In the genomic region with DNA sequence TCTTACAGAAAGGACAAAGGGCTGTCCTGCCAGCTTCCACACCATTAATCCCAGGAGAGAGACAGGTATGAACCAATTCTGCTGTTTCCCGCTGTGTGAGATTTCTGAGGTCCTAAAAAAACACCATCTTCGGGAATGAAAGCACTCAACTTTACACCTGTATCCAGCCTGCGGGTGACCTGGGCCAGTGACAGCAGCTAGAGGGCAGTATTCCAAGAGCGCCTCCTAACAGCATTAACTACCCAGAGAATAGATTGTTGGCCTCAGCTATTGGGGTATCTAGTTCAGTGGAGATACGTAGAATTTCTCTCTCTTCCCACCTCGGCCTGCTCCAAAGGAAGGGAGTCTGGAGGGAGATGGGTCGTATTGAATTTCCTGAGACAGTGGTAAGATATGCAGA, we compare ENCODE assay signal across 12 cellular contexts. TPM values are rescaled to one million over a fixed set of nuclear protein-coding genes. Genes with fewer than 3 reads are reported as not detected.
DNase-seq lines count a peak whose midpoint lies in the region; ATAC-seq and TF ChIP-seq lines count a peak whose summit lies in the region.
"Had no signal": no experiment of that assay in that cellular context is flagged by ENCODE, and none has a peak within 500 bp of the region (broad histone marks: within the 10 kb centered on the region; RNA-seq: fewer than 3 reads in every experiment).

No MANE protein-coding gene starts in this region.

- H3K4me3 ChIP-seq in AG04450 (ENCODE audit: low read depth, low read length) (no peak overlapping the region), GM12875 (ENCODE audit: low read depth, low read length) (no peak overlapping the region), iPS DF 6.9 (ENCODE audit: low read length) (no peak overlapping the region)

- WGBS in iPS DF 6.9 (ENCODE audit: insufficient coverage, insufficient read length), result no CpG with 5 or more reads among the region's 7 CpGs

- DNase-seq in AG04450 (ENCODE audit: low read depth, low spot score) (no peak), iPS DF 6.9 (ENCODE audit: low read depth, low spot score) (peak; percentile 39), GF-D8 (lab: John Stamatoyannopoulos, UW) (no peak), NCI-H1105 (lab: John Stamatoyannopoulos, UW) (no peak)
- DNase-seq: activated gamma-delta T cell, EL, NCI-H1436 treated with DMSO at 0.1 percent for 48 hours, T-helper 17 cell had no signal

- POLR2A ChIA-PET in AG04450 (lab: Yijun Ruan, JAX), result no interaction called here

- H3K27me3 ChIP-seq in AG04450 (ENCODE audit: control insufficient read depth, insufficient read depth, low read length) (no peaks in the 10 kb centered on the region), iPS DF 6.9 (ENCODE audit: control insufficient read depth, insufficient read depth, low read length) (no peaks in the 10 kb centered on the region)

- no peaks in the 10 kb centered on the region for H3K9me3 ChIP-seq in AG04450 (ENCODE audit: control insufficient read depth, insufficient read depth, low read length)
- H3K9me3 ChIP-seq in iPS DF 6.9 (ENCODE audit: control insufficient read depth, insufficient read depth, low read length), result no peaks in the 10 kb centered on the region

- ATAC-seq in GM19455 (IDR thresholded peaks at IDR 0.05; ENCODE audit: unreplicated experiment) (no peak), GM21515 (IDR thresholded peaks at IDR 0.05; ENCODE audit: unreplicated experiment) (no peak)
- ATAC-seq: T-helper 17 cell had no signal

- TF ChIP-seq CTCF in AG04450 (IDR thresholded peaks at IDR 0.05; ENCODE audit: low read depth, low read length) (peak; percentile 49), GM12875 (IDR thresholded peaks at IDR 0.05; ENCODE audit: borderline replicate concordance, insufficient read depth, low read depth, low read length) (peak; percentile 42), VCaP (conservative IDR thresholded peaks at IDR 0.05) (peak; percentile 54)

- H3K4me1 ChIP-seq in iPS DF 6.9 (ENCODE audit: control insufficient read depth, insufficient read depth, low read length), result peaks cover 4% of the 10 kb centered on the region; the same call in 1 of the 2 replicates

- CTCF ChIA-PET in AG04450 (lab: Charles Lee), result interaction anchor here (0.6 to 3.0 kb wide), 4 partner anchors 10 to 192 kb away, joined by 4 to 13 read pairs (median 5); no protein-coding TSS in a partner anchor

- H3K36me3 ChIP-seq in iPS DF 6.9 (ENCODE audit: control insufficient read depth, insufficient read depth, low read length), result peaks cover 3% of the 10 kb centered on the region; the same call in 1 of the 2 replicates

- no peak overlapping the region for H3K27ac ChIP-seq in AG04450 (ENCODE audit: low read depth, low read length)
- no peak overlapping the region for H3K27ac ChIP-seq in VCaP
- no peak overlapping the region for H3K27ac ChIP-seq in iPS DF 6.9 (ENCODE audit: low read length)

RNA-seq across cellular contexts. Expression of gene WDR76, which starts 55.1 kb away (rescaled TPM):
- polyA plus RNA-seq in AG04450 (2011; rRNA removed), result 4.6 and 6.7 TPM in 2 replicates
- polyA minus RNA-seq in AG04450 (2011; rRNA and poly(A)+ RNA removed), result 6.3 and 6.7 TPM in 2 replicates

RNA-seq across cellular contexts. Expression of gene MFAP1, which starts 57.5 kb away (rescaled TPM):
- 46.5 and 61.9 TPM in 2 replicates for polyA plus RNA-seq in AG04450 (2011; rRNA removed)
- polyA minus RNA-seq in AG04450 (2011; rRNA and poly(A)+ RNA removed), result 32.5 and 39.9 TPM in 2 replicates
